17 cellular contexts compared by ENCODE assay signal in the genomic region with DNA sequence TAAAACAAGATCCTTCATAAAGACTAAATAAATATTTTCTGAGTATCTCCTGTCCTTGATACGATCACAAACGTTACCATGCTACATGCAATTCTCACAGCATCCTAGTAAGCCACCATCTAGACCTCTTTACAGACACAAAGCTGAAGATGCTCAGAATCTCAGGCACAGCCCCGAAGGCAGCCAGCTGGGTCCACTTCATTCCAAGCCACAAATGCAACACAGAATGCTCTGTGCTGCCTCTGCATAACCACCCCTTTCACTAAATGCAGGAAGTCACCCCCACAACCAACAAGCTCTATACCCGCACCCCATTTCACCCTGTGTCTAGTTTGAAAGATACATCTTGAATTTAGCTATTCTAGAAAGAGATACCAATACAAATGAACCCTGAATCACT. TPM values are rescaled to one million over a fixed set of nuclear protein-coding genes. Genes with fewer than 3 reads are reported as not detected.
DNase-seq lines count a peak whose midpoint lies in the region; FAIRE-seq and TF ChIP-seq lines count a peak whose summit lies in the region.
"Had no signal": no experiment of that assay in that cellular context is flagged by ENCODE, and none has a peak within 500 bp of the region (broad histone marks: within the 10 kb centered on the region; RNA-seq: fewer than 3 reads in every experiment).

No MANE protein-coding gene starts in this region.

- peak; percentile 16 for FAIRE-seq in GM12891 (lab: Jason Lieb, UNC)
- FAIRE-seq: A204.1, GM12878 had no signal

- DNase-seq in NCI-H345 (lab: John Stamatoyannopoulos, UW): peak; percentile 38
- DNase-seq in NCI-H345 treated with DMSO at 0.1 percent for 48 hours (lab: John Stamatoyannopoulos, UW; ENCODE audit: unreplicated experiment): no peak
- no peak for DNase-seq in GM12891 (ENCODE audit: insufficient read length, low spot score)
- DNase-seq in caudate nucleus (lab: John Stamatoyannopoulos, UW): peak in 8 of 61 donors; percentile 8 to 25 (median 14)
- DNase-seq in substantia nigra (lab: John Stamatoyannopoulos, UW): peak in 10 of 49 donors; percentile 9 to 51 (median 14)
- DNase-seq in dermis blood vessel endothelial cell: no peak
- DNase-seq in GM19240 (ENCODE audit: insufficient read length, low spot score): no peak
- DNase-seq: Caco-2; CD4-positive, alpha-beta T cell; HCEC 1CT; NCI-H1694; NCI-H2171 treated with DMSO at 0.1 percent for 48 hours; NCI-H82; PC-9 had no signal

- peak overlapping the region; percentile 46 for H3K27ac ChIP-seq in caudate nucleus (ENCODE audit: low read depth, low read length)
- H3K27ac ChIP-seq in substantia nigra (ENCODE audit: low read depth, low read length, poor library complexity, severe bottlenecking): peak overlapping the region; percentile 0
- H3K27ac ChIP-seq: PC-9, RWPE1 had no signal

- no peak for TF ChIP-seq POLR2A in GM12891 (IDR thresholded peaks at IDR 0.05; ENCODE audit: low read depth, low read length)

TF ChIP-seq in GM12891, 5 proteins besides CTCF, POLR2A, EP300 and RAD21:
- TF ChIP-seq PAX5 (IDR thresholded peaks at IDR 0.05; ENCODE audit: insufficient read depth, low read length, severe bottlenecking) (no peak), SPI1 (IDR thresholded peaks at IDR 0.05; ENCODE audit: low read depth, low read length) (no peak), POLR2AphosphoS5 (IDR thresholded peaks at IDR 0.05; ENCODE audit: low read depth, low read length) (no peak), TAF1 (IDR thresholded peaks at IDR 0.05; ENCODE audit: low read depth, low read length) (no peak), POU2F2 (IDR thresholded peaks at IDR 0.05; ENCODE audit: low read depth, low read length) (no peak)

RNA-seq across cellular contexts. Expression of gene RCAN1, which starts 12.9 kb away (rescaled TPM):
- 4.3 TPM for polyA plus RNA-seq in GM12891 (2012; ENCODE audit: low read depth, missing spikeins)
- total RNA-seq in dermis blood vessel endothelial cell: 31.8 and 45.9 TPM in 2 replicates
